1 cellular context compared by ENCODE assay signal in the genomic region with DNA sequence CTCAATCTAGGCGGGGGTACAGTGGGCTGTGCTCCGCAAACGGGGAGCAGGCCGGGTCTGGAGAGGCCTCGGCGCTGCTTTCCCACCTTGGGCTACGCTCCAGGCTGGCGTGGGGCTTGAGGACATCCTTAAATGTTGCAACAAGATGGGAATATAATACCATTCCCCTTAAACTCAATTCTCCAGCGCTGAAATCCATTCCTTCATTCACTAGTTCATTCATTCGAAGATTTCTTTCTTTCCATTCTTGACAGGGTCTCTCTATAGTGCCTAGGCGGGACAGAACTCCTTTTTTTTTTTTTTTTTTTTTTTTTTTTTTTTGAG.
TF ChIP-seq lines count a peak whose summit lies in the region.

No MANE protein-coding gene starts in this region.

TF ChIP-seq in K562, 482 proteins besides CTCF, POLR2A, EP300 and RAD21 (continued from another document):
- TF ChIP-seq ZNF695 (CRISPR knock-in tag; IDR thresholded peaks at IDR 0.05) (no peak), EGR1 (conservative IDR thresholded peaks at IDR 0.05) (no peak), ZNF830 (CRISPR knock-in tag; IDR thresholded peaks at IDR 0.05) (no peak), E2F3 (CRISPR knock-in tag; IDR thresholded peaks at IDR 0.05) (no peak), ERF (CRISPR knock-in tag; IDR thresholded peaks at IDR 0.05) (no peak), U2AF1 (optimal IDR thresholded peaks at IDR 0.05; ENCODE audit: low read depth, low read length) (no peak)
- TF ChIP-seq, protein P1, sequence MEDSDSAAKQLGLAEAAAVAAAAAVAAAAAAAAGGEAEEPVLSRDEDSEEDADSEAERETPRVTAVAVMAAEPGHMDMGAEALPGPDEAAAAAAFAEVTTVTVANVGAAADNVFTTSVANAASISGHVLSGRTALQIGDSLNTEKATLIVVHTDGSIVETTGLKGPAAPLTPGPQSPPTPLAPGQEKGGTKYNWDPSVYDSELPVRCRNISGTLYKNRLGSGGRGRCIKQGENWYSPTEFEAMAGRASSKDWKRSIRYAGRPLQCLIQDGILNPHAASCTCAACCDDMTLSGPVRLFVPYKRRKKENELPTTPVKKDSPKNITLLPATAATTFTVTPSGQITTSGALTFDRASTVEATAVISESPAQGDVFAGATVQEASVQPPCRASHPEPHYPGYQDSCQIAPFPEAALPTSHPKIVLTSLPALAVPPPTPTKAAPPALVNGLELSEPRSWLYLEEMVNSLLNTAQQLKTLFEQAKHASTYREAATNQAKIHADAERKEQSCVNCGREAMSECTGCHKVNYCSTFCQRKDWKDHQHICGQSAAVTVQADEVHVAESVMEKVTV (CRISPR knock-in tag; IDR thresholded peaks at IDR 0.05) = no peak
- TF ChIP-seq, protein P2, sequence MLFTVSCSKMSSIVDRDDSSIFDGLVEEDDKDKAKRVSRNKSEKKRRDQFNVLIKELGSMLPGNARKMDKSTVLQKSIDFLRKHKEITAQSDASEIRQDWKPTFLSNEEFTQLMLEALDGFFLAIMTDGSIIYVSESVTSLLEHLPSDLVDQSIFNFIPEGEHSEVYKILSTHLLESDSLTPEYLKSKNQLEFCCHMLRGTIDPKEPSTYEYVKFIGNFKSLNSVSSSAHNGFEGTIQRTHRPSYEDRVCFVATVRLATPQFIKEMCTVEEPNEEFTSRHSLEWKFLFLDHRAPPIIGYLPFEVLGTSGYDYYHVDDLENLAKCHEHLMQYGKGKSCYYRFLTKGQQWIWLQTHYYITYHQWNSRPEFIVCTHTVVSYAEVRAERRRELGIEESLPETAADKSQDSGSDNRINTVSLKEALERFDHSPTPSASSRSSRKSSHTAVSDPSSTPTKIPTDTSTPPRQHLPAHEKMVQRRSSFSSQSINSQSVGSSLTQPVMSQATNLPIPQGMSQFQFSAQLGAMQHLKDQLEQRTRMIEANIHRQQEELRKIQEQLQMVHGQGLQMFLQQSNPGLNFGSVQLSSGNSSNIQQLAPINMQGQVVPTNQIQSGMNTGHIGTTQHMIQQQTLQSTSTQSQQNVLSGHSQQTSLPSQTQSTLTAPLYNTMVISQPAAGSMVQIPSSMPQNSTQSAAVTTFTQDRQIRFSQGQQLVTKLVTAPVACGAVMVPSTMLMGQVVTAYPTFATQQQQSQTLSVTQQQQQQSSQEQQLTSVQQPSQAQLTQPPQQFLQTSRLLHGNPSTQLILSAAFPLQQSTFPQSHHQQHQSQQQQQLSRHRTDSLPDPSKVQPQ (CRISPR knock-in tag; IDR thresholded peaks at IDR 0.05; ENCODE audit: borderline replicate concordance) = no peak
- TF ChIP-seq, protein P3, sequence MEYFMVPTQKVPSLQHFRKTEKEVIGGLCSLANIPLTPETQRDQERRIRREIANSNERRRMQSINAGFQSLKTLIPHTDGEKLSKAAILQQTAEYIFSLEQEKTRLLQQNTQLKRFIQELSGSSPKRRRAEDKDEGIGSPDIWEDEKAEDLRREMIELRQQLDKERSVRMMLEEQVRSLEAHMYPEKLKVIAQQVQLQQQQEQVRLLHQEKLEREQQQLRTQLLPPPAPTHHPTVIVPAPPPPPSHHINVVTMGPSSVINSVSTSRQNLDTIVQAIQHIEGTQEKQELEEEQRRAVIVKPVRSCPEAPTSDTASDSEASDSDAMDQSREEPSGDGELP (CRISPR knock-in tag; IDR thresholded peaks at IDR 0.05; ENCODE audit: borderline replicate concordance) = no peak
